ENCODE assay signal across 8 cellular contexts in the genomic region with DNA sequence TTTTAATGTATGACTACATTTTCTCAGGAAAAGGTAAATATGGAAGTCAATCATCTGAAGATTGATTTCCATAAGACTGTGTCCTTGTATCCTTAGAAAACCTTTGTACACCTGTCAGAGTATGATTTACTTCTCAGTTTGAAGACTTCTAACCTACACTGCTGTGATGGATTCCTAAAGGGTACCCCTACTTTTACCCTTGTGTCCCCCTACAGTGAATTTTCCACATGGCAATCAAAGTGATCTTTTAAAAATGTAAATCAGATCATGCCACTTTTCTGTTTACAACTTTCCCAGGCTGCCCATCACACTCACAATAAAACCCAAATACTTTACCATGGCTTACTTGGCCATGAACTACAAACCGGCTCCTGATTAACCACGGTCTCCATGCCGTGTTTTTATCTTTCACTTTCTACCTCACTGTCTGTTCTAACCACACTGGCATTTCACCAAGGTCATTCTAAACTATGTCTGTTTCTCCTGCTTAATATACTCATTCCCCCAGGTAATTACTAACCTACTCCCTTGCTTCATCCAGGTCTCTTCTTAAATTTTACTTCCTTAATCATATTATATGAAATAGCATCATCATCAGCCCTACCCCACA.
DNase-seq lines count a peak whose midpoint lies in the region; ATAC-seq and TF ChIP-seq lines count a peak whose summit lies in the region.

No MANE protein-coding gene starts in this region.

- DNase-seq in GM06990 (ENCODE audit: extremely low read depth, insufficient read length), result no peak
- peak; percentile 23 for DNase-seq in central memory CD4-positive, alpha-beta T cell
- DNase-seq in cortex of kidney (lab: John Stamatoyannopoulos, UW), result no peak
- DNase-seq in DMS53 treated with DMSO at 0.1 percent for 48 hours (lab: John Stamatoyannopoulos, UW; ENCODE audit: unreplicated experiment), result no peak
- DNase-seq in cerebellar cortex (ENCODE audit: low spot score), result no peak
- DNase-seq in NCI-H187 (lab: John Stamatoyannopoulos, UW), result no peak

- H3K4me3 ChIP-seq in GM06990 (replicated peaks; ENCODE audit: low read depth, low read length), result peak overlapping the region; percentile 29; the same call in 1 of the 2 replicates

- H3K27me3 ChIP-seq in GM06990 (replicated peaks; ENCODE audit: control insufficient read depth, insufficient read depth, low read length), result no peaks in the 10 kb centered on the region

- ATAC-seq in GM21360 (IDR thresholded peaks at IDR 0.05; ENCODE audit: unreplicated experiment) (peak; percentile 75), HG03469 (IDR thresholded peaks at IDR 0.05; ENCODE audit: unreplicated experiment) (peak; percentile 52)

- no peaks in the 10 kb centered on the region for H3K36me3 ChIP-seq in GM06990 (ENCODE audit: control insufficient read depth, insufficient read depth, low read length)

- TF ChIP-seq CTCF in GM06990 (IDR thresholded peaks at IDR 0.05; ENCODE audit: insufficient read depth, low read length, poor library complexity, severe bottlenecking), result no peak
